Comparison of ENCODE assay signal across 15 cellular contexts in genomic region chr7:35753761-35754603, GRCh38. TPM values are rescaled to one million over a fixed set of nuclear protein-coding genes. Genes with fewer than 3 reads are reported as not detected.
DNase-seq lines count a peak whose midpoint lies in the region; ATAC-seq and TF ChIP-seq lines count a peak whose summit lies in the region.
"Had no signal": no experiment of that assay in that cellular context is flagged by ENCODE, and none has a peak within 500 bp of the region (broad histone marks: within the 10 kb centered on the region; RNA-seq: fewer than 3 reads in every experiment).

No MANE protein-coding gene starts in this region.

- 23 to 36% (median 28%) methylated on average over 7 of the region's 7 CpGs for WGBS in psoas muscle, 3 donors

- H3K4me3 ChIP-seq in brain microvascular endothelial cell (ENCODE audit: low read depth, low read length) (no peak overlapping the region), psoas muscle (peak overlapping the region; percentile 6)
- H3K4me3 ChIP-seq: A549 had no signal

- H3K36me3 ChIP-seq in brain microvascular endothelial cell (replicated peaks) (no peaks in the 10 kb centered on the region), psoas muscle (ENCODE audit: insufficient read depth in 1 of 2, low read depth in 1 of 2) (no peaks in the 10 kb centered on the region)

- ATAC-seq in left ventricle myocardium superior (peak; percentile 88), psoas muscle (peak; percentile 78 to 92 (median 90)), GM21723 (IDR thresholded peaks at IDR 0.05; ENCODE audit: unreplicated experiment) (no peak), HG03025 (IDR thresholded peaks at IDR 0.05; ENCODE audit: low FRiP score, unreplicated experiment) (no peak)
- ATAC-seq: A549; activated CD4-positive, CD25-positive, alpha-beta regulatory T cell treated with anti-CD3 and anti-CD28 coated beads, Interleukin-2, amount 50 U/mL, for 24 hours; stimulated activated memory B cell treated with anti-CD40 and anti-IgM and Interleukin-4, amounts not matched to agents 10 μg/mL and 1 μg/mL and 100 μg/mL, for 72 hours had no signal

- peaks cover 44% of the 10 kb centered on the region for H3K4me1 ChIP-seq in psoas muscle
- H3K4me1 ChIP-seq: A549 had no signal

- intact Hi-C loops in left ventricle myocardium superior (cut with micrococcal nuclease) (no loop called here), psoas muscle (cut with DNase I) (loop anchor here in 1 of 2 donors (2.0 to 5.0 kb wide), 2 partner anchors 37 to 47 kb away; partner anchors contain the start of gene SEPTIN7)

- TF ChIP-seq CTCF in brain microvascular endothelial cell (IDR thresholded peaks at IDR 0.05; ENCODE audit: low read depth, low read length, missing control alignments) (no peak), psoas muscle (IDR thresholded peaks at IDR 0.05) (no peak)

- H3K9me3 ChIP-seq in psoas muscle = no peaks in the 10 kb centered on the region
- H3K9me3 ChIP-seq: A549 had no signal

- no peaks in the 10 kb centered on the region for H3K27me3 ChIP-seq in brain microvascular endothelial cell (replicated peaks)
- no peaks in the 10 kb centered on the region for H3K27me3 ChIP-seq in psoas muscle (ENCODE audit: insufficient read depth in 3 of 3, low read length in 2 of 3)

- H3K27ac ChIP-seq in brain microvascular endothelial cell = peak overlapping the region; percentile 5
- peak overlapping the region; percentile 80 for H3K27ac ChIP-seq in psoas muscle
- H3K27ac ChIP-seq: A549, RWPE1 had no signal

- in situ Hi-C loops in brain microvascular endothelial cell (cut with HindIII; ENCODE audit: low pct_ligation_motif_present, low sequenced_read_pairs) = no loop called here

- DNase-seq in COLO829 (ENCODE audit: low spot score) = peak; percentile 87
- peak; percentile 58 for DNase-seq in brain microvascular endothelial cell
- peak; percentile 56 for DNase-seq in left ventricle myocardium superior
- peak; percentile 26 to 55 for DNase-seq in psoas muscle
- no peak for DNase-seq in stimulated activated naive CD4-positive, alpha-beta T cell (lab: John Stamatoyannopoulos, UW)
- DNase-seq in NCI-H1694 treated with DMSO at 0.1 percent for 48 hours (lab: John Stamatoyannopoulos, UW) = no peak
- DNase-seq: activated naive CD4-positive, alpha-beta T cell treated with anti-CD3 and anti-CD28 coated beads, Interleukin-2, amount 10 ng/mL, durations not matched to agents 7 days and 5 days; DMS79; NCI-H2171 had no signal

RNA-seq across cellular contexts. Expression of gene SEPTIN7, which starts 46.9 kb away (rescaled TPM):
- total RNA-seq in left ventricle myocardium superior = 176 TPM
- total RNA-seq in psoas muscle = 100 to 1,000 TPM; 106 to 142 (median 127) TPM
- polyA plus RNA-seq in psoas muscle = 100 to 1,000 TPM; 120 to 136 (median 126) TPM

RNA-seq across cellular contexts. Expression of gene HERPUD2, which starts 59.0 kb away (rescaled TPM):
- total RNA-seq in left ventricle myocardium superior (15.0 TPM), psoas muscle (10 to 100 TPM; 12.5 to 21.5 (median 16.4) TPM)
- 10 to 100 TPM in 2 of 3 donors, 1 to 10 TPM in 1; 7.9 to 10.2 (median 10.0) TPM for polyA plus RNA-seq in psoas muscle

Comparison
In these comparisons a context has a peak if more than half of its experiments do, and no peak if none do; other contexts are left out.
1. DNase-seq: peak in COLO829 (single experiment), brain microvascular endothelial cell (single experiment), left ventricle myocardium superior (single experiment) and psoas muscle (2 of 2); none in stimulated activated naive CD4-positive, alpha-beta T cell (0 of 6) and NCI-H1694 treated with DMSO at 0.1 percent for 48 hours (single experiment).
2. ATAC-seq: peak in left ventricle myocardium superior (single experiment) and psoas muscle (4 of 4); none in GM21723 (single experiment) and HG03025 (single experiment).